ENCODE assay signal across 29 cellular contexts in genomic region chr12:47900101-47900479, GRCh38. TPM values are rescaled to one million over a fixed set of nuclear protein-coding genes. Genes with fewer than 3 reads are reported as not detected.
DNase-seq lines count a peak whose midpoint lies in the region; ATAC-seq, FAIRE-seq and TF ChIP-seq lines count a peak whose summit lies in the region.
"Had no signal": no experiment of that assay in that cellular context is flagged by ENCODE, and none has a peak within 500 bp of the region (broad histone marks: within the 10 kb centered on the region; RNA-seq: fewer than 3 reads in every experiment).

No MANE protein-coding gene starts in this region.

- H4K20me1 ChIP-seq in BLaER1 (no peaks in the 10 kb centered on the region), Loucy (ENCODE audit: insufficient read depth, low read length, poor library complexity, severe bottlenecking) (no peaks in the 10 kb centered on the region)

- H3K9ac ChIP-seq in BLaER1 (no peak overlapping the region), Loucy (ENCODE audit: low read depth, low read length, poor library complexity, severe bottlenecking) (peak overlapping the region; percentile 5), duodenal mucosa (ENCODE audit: low read depth in 1 of 2, low read length in 2 of 2) (peak overlapping the region; percentile 86 to 88)

- FAIRE-seq in pancreas (lab: Jason Lieb, UNC) = no peak
- FAIRE-seq: astrocyte, K562 had no signal

- H3K27ac ChIP-seq in BLaER1 = no peak overlapping the region
- H3K27ac ChIP-seq in duodenal mucosa (ENCODE audit: low read depth, low read length) = peak overlapping the region; percentile 86
- H3K27ac ChIP-seq in muscle layer of duodenum (ENCODE audit: low read length) = peak overlapping the region; percentile 36
- no peak overlapping the region for H3K27ac ChIP-seq in pancreas
- no peak overlapping the region for H3K27ac ChIP-seq in aorta (ENCODE audit: low read depth in 1 of 2, low read length in 2 of 2)
- H3K27ac ChIP-seq: right atrium auricular region, upper lobe of right lung had no signal

- H3K79me2 ChIP-seq in Loucy (ENCODE audit: insufficient read depth, low read length) = no peaks in the 10 kb centered on the region

- ATAC-seq in pancreas = no peak
- ATAC-seq in aorta (ENCODE audit: low FRiP score) = no peak
- ATAC-seq: activated naive CD4-positive, alpha-beta T cell treated with anti-CD3 and anti-CD28 coated beads, Interleukin-2, amount 50 U/mL, for 72 hours; K562; Right ventricle myocardium inferior; SK-N-SH treated with all-trans-retinoic acid at 6 μM for 48 hours; WTC11 had no signal

- WGBS in pancreas, 2 donors = 20 to 47% methylated on average over 2 of the region's 2 CpGs
- WGBS in aorta, 2 donors = 36 to 54% methylated on average over 2 of the region's 2 CpGs

- no peak overlapping the region for H2AFZ ChIP-seq in Loucy (ENCODE audit: low read length)

- TF ChIP-seq CTCF in Loucy (conservative IDR thresholded peaks at IDR 0.05; ENCODE audit: low read length) (no peak), pancreas (IDR thresholded peaks at IDR 0.05) (no peak)

- peak overlapping the region; percentile 81 for H3K4me2 ChIP-seq in BLaER1
- H3K4me2 ChIP-seq in Loucy (ENCODE audit: low read depth, low read length, poor library complexity, severe bottlenecking) = peak overlapping the region; percentile 46

- H3K36me3 ChIP-seq in BLaER1 (no peaks in the 10 kb centered on the region), Loucy (ENCODE audit: insufficient read depth, low read length) (no peaks in the 10 kb centered on the region), duodenal mucosa (ENCODE audit: control insufficient read depth in 1 of 2, insufficient read depth in 2 of 2, low read length in 2 of 2) (peaks cover 12% of the 10 kb centered on the region in 2 donors), muscle layer of duodenum (ENCODE audit: control insufficient read depth in 1 of 2, insufficient read depth in 2 of 2, low read length in 2 of 2) (no peaks in the 10 kb centered on the region), pancreas (no peaks in the 10 kb centered on the region), aorta (ENCODE audit: control insufficient read depth in 1 of 2, insufficient read depth in 2 of 2, low read length in 1 of 2) (no peaks in the 10 kb centered on the region)
- H3K36me3 ChIP-seq: BE2C, right atrium auricular region, upper lobe of right lung had no signal

- intact Hi-C loops in pancreas (cut with DNase I) (loop anchor here in 1 of 3 donors (5.0 kb wide), 1 partner anchor 57 kb away; no protein-coding TSS in a partner anchor), aorta (cut with DNase I) (loop anchor here in 1 of 2 donors (5.0 kb wide), 1 partner anchor 62 kb away; the partner anchor contains the start of gene TMEM106C)

- H3K27me3 ChIP-seq in BLaER1 = peaks cover 31% of the 10 kb centered on the region
- H3K27me3 ChIP-seq in Loucy (ENCODE audit: insufficient read depth, low read length, poor library complexity, severe bottlenecking) = no peaks in the 10 kb centered on the region
- H3K27me3 ChIP-seq in duodenal mucosa (ENCODE audit: control insufficient read depth in 1 of 2, insufficient read depth in 2 of 2, low read length in 2 of 2) = no peaks in the 10 kb centered on the region
- H3K27me3 ChIP-seq in muscle layer of duodenum (ENCODE audit: low read depth, low read length) = no peaks in the 10 kb centered on the region
- no peaks in the 10 kb centered on the region for H3K27me3 ChIP-seq in pancreas
- no peaks in the 10 kb centered on the region for H3K27me3 ChIP-seq in aorta (ENCODE audit: control insufficient read depth in 1 of 2, insufficient read depth in 2 of 2, low read length in 1 of 2)
- H3K27me3 ChIP-seq: right atrium auricular region, upper lobe of right lung had no signal

- H3F3A ChIP-seq in Loucy (ENCODE audit: low read depth) = no peaks in the 10 kb centered on the region

- H3K9me2 ChIP-seq in Loucy (replicated peaks; ENCODE audit: low read depth, low read length) = no peaks in the 10 kb centered on the region

- DNase-seq in NCI-H187 (lab: John Stamatoyannopoulos, UW) = no peak
- no peak for DNase-seq in pancreas
- no peak for DNase-seq in aorta
- no peak for DNase-seq in DMS53 treated with DMSO at 0.1 percent for 48 hours (lab: John Stamatoyannopoulos, UW; ENCODE audit: unreplicated experiment)
- DNase-seq: ACHN; activated CD4-positive, alpha-beta T cell treated with anti-CD3 and anti-CD28 coated beads, Interleukin-2, amount 50 U/mL, for 4 hours; BE2C; caudate nucleus; DMS79 treated with DMSO at 0.1 percent for 48 hours; left ventricle myocardium superior; NCI-H1436; NCI-H446; nephron progenitor cell; stimulated activated CD4-positive, alpha-beta T cell treated with anti-CD3 and anti-CD28 coated beads, Interleukin-12 subunit alpha, Interleukin-12 subunit beta, amount 100 ng/mL, for 4 hours; stimulated activated CD4-positive, alpha-beta T cell treated with anti-CD3 and anti-CD28 coated beads, Interleukin-4, amount 100 ng/mL, for 1 hour; T-helper 9 cell had no signal

- H3K9me3 ChIP-seq in BLaER1 = no peaks in the 10 kb centered on the region
- no peaks in the 10 kb centered on the region for H3K9me3 ChIP-seq in Loucy (ENCODE audit: insufficient read depth, low read depth, low read length)
- no peaks in the 10 kb centered on the region for H3K9me3 ChIP-seq in duodenal mucosa (ENCODE audit: control insufficient read depth in 1 of 2, low read length in 2 of 2)
- H3K9me3 ChIP-seq in muscle layer of duodenum (ENCODE audit: control insufficient read depth in 1 of 2, low read length in 2 of 2) = no peaks in the 10 kb centered on the region
- H3K9me3 ChIP-seq in pancreas = no peaks in the 10 kb centered on the region
- no peaks in the 10 kb centered on the region for H3K9me3 ChIP-seq in aorta (ENCODE audit: control insufficient read depth, low read length)
- H3K9me3 ChIP-seq: BE2C, Caco-2, right atrium auricular region, upper lobe of right lung had no signal

- peaks cover 82% of the 10 kb centered on the region for H3K4me1 ChIP-seq in BLaER1
- H3K4me1 ChIP-seq in Loucy (ENCODE audit: insufficient read depth, low read length, poor library complexity, severe bottlenecking) = peaks cover 47% of the 10 kb centered on the region
- peaks cover 78 to 87% of the 10 kb centered on the region in 2 donors for H3K4me1 ChIP-seq in duodenal mucosa (ENCODE audit: control insufficient read depth in 1 of 2, insufficient read depth in 2 of 2, low read length in 2 of 2)
- H3K4me1 ChIP-seq in muscle layer of duodenum (ENCODE audit: control insufficient read depth in 1 of 2, insufficient read depth in 2 of 2, low read length in 2 of 2) = peaks cover 11 to 15% of the 10 kb centered on the region in 2 donors
- peaks cover 0 to 14% (median 0%) of the 10 kb centered on the region in 3 donors for H3K4me1 ChIP-seq in pancreas
- H3K4me1 ChIP-seq in aorta (ENCODE audit: control insufficient read depth in 1 of 2, insufficient read depth in 2 of 2, low read length in 2 of 2) = peaks cover 0 to 7% of the 10 kb centered on the region in 2 donors
- H3K4me1 ChIP-seq: BE2C had no signal

- H3K4me3 ChIP-seq in BLaER1 (no peak overlapping the region), Loucy (ENCODE audit: low read length, poor library complexity, severe bottlenecking) (no peak overlapping the region), duodenal mucosa (ENCODE audit: low read depth in 1 of 2, low read length in 2 of 2) (peak overlapping the region; percentile 87 to 94), muscle layer of duodenum (ENCODE audit: low read depth in 1 of 2, low read length in 2 of 2) (no peak overlapping the region), pancreas (no peak overlapping the region), aorta (ENCODE audit: low read length in 2 of 2) (no peak overlapping the region)
- H3K4me3 ChIP-seq: K562, right atrium auricular region, upper lobe of right lung had no signal

RNA-seq across cellular contexts. Expression of gene VDR, which starts 4.7 kb away (rescaled TPM):
- total RNA-seq in pancreas (1 to 10 TPM; 1.3 to 5.5 (median 3.5) TPM), aorta (1 to 10 TPM; 7.9 to 9.3 TPM)
- polyA plus RNA-seq in pancreas (1 to 10 TPM; 1.2 to 1.7 TPM), aorta (1 to 10 TPM; 2.2 to 7.0 TPM)

Comparison
In these comparisons a context has a peak if more than half of its experiments do, and no peak if none do; other contexts are left out.
1. H3K27ac ChIP-seq: peak in duodenal mucosa (single experiment) and muscle layer of duodenum (single experiment); none in BLaER1 (single experiment), pancreas (0 of 4) and aorta (0 of 2).
2. H3K4me3 ChIP-seq: peak in duodenal mucosa (2 of 2); none in BLaER1 (single experiment), Loucy (single experiment), muscle layer of duodenum (0 of 2), pancreas (0 of 4) and aorta (0 of 2).